In the genomic region with DNA sequence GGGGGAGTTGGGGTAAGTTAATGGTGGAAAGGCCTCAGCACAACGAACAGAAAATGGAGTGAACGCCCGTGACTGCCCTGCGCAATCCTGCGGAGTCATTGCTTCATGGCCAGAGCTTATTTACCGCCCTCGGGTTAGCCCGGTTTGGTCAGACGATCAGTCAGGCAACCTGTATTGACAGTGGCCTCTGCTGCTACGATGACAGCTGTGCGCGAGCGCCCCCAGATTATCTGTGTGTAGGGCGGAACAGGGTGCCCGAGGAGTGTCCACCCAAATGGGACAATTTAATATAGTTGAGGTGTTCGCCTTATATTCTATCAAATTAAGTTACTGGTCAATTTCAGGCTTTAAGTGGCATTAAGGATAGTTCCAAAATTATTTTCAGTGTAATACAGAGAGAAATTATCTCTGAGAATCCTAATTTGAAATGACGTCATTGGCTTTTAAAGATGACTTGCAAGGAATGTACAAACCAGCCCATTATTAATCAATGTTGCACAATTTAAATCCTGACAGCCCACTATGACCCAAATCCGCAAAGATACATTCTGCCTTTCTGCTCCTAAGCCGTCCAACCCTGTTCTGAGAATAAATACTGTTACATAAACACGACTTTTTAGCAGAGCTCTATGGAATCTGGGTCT, we compare ENCODE assay signal across 8 cellular contexts. TPM values are rescaled to one million over a fixed set of nuclear protein-coding genes. Genes with fewer than 3 reads are reported as not detected.
DNase-seq lines count a peak whose midpoint lies in the region; ATAC-seq and TF ChIP-seq lines count a peak whose summit lies in the region.

No MANE protein-coding gene starts in this region.

- peak; percentile 22 for TF ChIP-seq CTCF in natural killer cell (IDR thresholded peaks at IDR 0.05)
- TF ChIP-seq CTCF in stomach (IDR thresholded peaks at IDR 0.05): peak in 1 of 7 experiments; percentile 20

- peak overlapping the region; percentile 86 for H3K4me3 ChIP-seq in ACC112 (ENCODE audit: low read depth, low read length)
- peak overlapping the region; percentile 74 to 92 (median 80) for H3K4me3 ChIP-seq in stomach

- ATAC-seq in GM18508 (IDR thresholded peaks at IDR 0.05; ENCODE audit: insufficient read depth, unreplicated experiment) (peak; percentile 47), HG03039 (IDR thresholded peaks at IDR 0.05; ENCODE audit: unreplicated experiment) (peak; percentile 45), natural killer cell (peak; percentile 36 to 67 (median 43))
- peak in 1 of 2 donors; percentile 4 for ATAC-seq in activated T-cell treated with anti-CD3 and anti-CD28 coated beads, Interleukin-2, amount 50 U/mL, for 4 hours

- H3K27ac ChIP-seq in ACC112 (ENCODE audit: low read depth, low read length): peak overlapping the region; percentile 97
- H3K27ac ChIP-seq in stomach: peak overlapping the region; percentile 93 to 100 (median 99)

- TF ChIP-seq POLR2A in stomach (IDR thresholded peaks at IDR 0.05): no peak

- peak overlapping the region; percentile 97 for H2AFZ ChIP-seq in ACC112 (ENCODE audit: low read length, unreplicated experiment)

- no peaks in the 10 kb centered on the region for H3K27me3 ChIP-seq in ACC112 (ENCODE audit: insufficient read depth, low read length)
- H3K27me3 ChIP-seq in stomach: no peaks in the 10 kb centered on the region

- H3K4me1 Mint-ChIP-seq in activated T-cell treated with anti-CD3 and anti-CD28 coated beads, Interleukin-2, amount 50 U/mL, for 4 hours (ENCODE audit: low read depth): peaks cover 35% of the 10 kb centered on the region
- H3K4me1 Mint-ChIP-seq in natural killer cell: peaks cover 29 to 31% of the 10 kb centered on the region in 2 donors

- no peaks in the 10 kb centered on the region for H3K27me3 Mint-ChIP-seq in activated T-cell treated with anti-CD3 and anti-CD28 coated beads, Interleukin-2, amount 50 U/mL, for 4 hours (ENCODE audit: low read depth)
- peaks cover 0 to 2% of the 10 kb centered on the region in 2 donors for H3K27me3 Mint-ChIP-seq in natural killer cell (ENCODE audit: low read depth in 2 of 2)

- H3K9me3 Mint-ChIP-seq in activated T-cell treated with anti-CD3 and anti-CD28 coated beads, Interleukin-2, amount 50 U/mL, for 4 hours: no peaks in the 10 kb centered on the region
- no peaks in the 10 kb centered on the region for H3K9me3 Mint-ChIP-seq in natural killer cell

- peaks cover 41% of the 10 kb centered on the region for H3K79me2 ChIP-seq in ACC112 (ENCODE audit: control insufficient read depth, insufficient read depth, low read length, unreplicated experiment)

- H3K9me3 ChIP-seq in stomach: no peaks in the 10 kb centered on the region

- peak overlapping the region; percentile 92 for H3K4me3 Mint-ChIP-seq in activated T-cell treated with anti-CD3 and anti-CD28 coated beads, Interleukin-2, amount 50 U/mL, for 4 hours
- H3K4me3 Mint-ChIP-seq in natural killer cell: peak overlapping the region; percentile 96

- H3K4me1 ChIP-seq in ACC112 (ENCODE audit: control insufficient read depth, insufficient read depth, low read length, unreplicated experiment) (peaks cover 13% of the 10 kb centered on the region), stomach (peaks cover 15 to 38% (median 31%) of the 10 kb centered on the region in 4 donors)

- intact Hi-C loops in natural killer cell (cut with micrococcal nuclease): loop anchor here (1.0 to 5.0 kb wide), 4 partner anchors 85 to 274 kb away; a partner anchor contains a TSS
- intact Hi-C loops in stomach (cut with DNase I; ENCODE audit: low total_unique reads): no loop called here

- 13 to 16% (median 13%) methylated on average over 20 of the region's 20 CpGs for WGBS in stomach, 5 donors

- DNase-seq in NOMO-1 (lab: John Stamatoyannopoulos, UW; ENCODE audit: unreplicated experiment in 2 of 2) (peak; percentile 52), fibroblast of peridontal ligament (ENCODE audit: extremely low read depth) (peak; percentile 67), natural killer cell (peak; percentile 64), stomach (peak; percentile 65)
- peak; percentile 39 for DNase-seq in activated T-cell treated with anti-CD3 and anti-CD28 coated beads, Interleukin-2, amount 50 U/mL, for 4 hours

- peak overlapping the region; percentile 99 to 100 for H3K27ac Mint-ChIP-seq in natural killer cell

- TF ChIP-seq EP300 in stomach (IDR thresholded peaks at IDR 0.05): no peak

- peaks cover 13% of the 10 kb centered on the region for H3K36me3 Mint-ChIP-seq in activated T-cell treated with anti-CD3 and anti-CD28 coated beads, Interleukin-2, amount 50 U/mL, for 4 hours (ENCODE audit: insufficient read depth)
- H3K36me3 Mint-ChIP-seq in natural killer cell: no peaks in the 10 kb centered on the region

- no peaks in the 10 kb centered on the region for H3K36me3 ChIP-seq in ACC112 (ENCODE audit: insufficient read depth, low read length)
- H3K36me3 ChIP-seq in stomach: peaks cover 0 to 9% (median 0%) of the 10 kb centered on the region in 4 donors

RNA-seq across cellular contexts. Expression of a gene that starts 0.9 kb away (rescaled TPM):
- 100 to 1,000 TPM; 135 to 158 (median 138) TPM for total RNA-seq in activated T-cell treated with anti-CD3 and anti-CD28 coated beads, Interleukin-2, amount 50 U/mL, for 4 hours
- 100 to 1,000 TPM; 137 to 151 (median 141) TPM for total RNA-seq in natural killer cell
- total RNA-seq in stomach: 100 to 1,000 TPM in 2 of 5 donors, 10 to 100 TPM in 3; 68.3 to 124 (median 91.6) TPM
- polyA plus RNA-seq in stomach: 10 to 100 TPM; 24.5 to 34.5 (median 27.1) TPM
